Comparison of ENCODE assay signal across 2 cellular contexts in the genomic region with DNA sequence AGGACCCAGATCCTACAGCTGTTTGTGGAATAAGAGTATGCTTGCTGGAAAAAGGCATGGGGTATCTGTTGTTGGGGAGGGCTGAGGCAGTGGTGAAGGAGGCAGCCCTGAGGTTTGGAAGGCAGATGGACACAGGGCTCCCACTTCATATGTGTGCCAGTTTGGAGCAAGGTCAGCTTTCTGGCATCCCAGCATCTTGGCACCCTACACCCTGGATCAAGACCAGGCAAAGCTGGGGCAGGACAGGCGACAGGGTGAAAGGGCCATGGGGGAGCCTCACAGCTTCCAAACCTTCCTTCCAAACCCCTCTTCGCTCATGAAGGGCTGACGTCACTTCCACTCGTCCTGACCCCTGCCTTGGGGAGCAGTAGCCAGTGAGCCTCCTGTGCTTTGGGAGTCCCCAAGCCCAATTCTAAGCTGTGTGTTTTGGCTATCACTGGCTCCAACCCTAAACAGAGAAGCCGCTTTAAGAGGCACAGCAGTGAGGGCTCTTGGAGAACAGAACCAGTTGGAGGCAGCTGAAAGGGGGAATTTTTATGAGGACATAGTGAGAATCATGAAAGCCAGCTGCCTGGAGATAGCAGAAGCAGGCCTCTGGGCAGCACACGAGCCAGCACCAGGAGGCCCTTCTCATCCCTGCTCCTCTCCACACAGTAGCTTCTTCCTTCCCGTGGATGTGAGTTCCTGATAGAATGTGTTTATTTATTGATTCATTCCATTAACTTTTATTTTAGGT.
A peak's percentile ranks its signal among the peaks of the same experiment; 100 is the strongest.
TF ChIP-seq lines count a peak whose summit lies in the region.

No MANE protein-coding gene starts in this region.

TF ChIP-seq in HepG2, 621 proteins besides CTCF, POLR2A, EP300 and RAD21:
- no peak for TF ChIP-seq ELF4 (CRISPR knock-in tag; IDR thresholded peaks at IDR 0.05; ENCODE audit: borderline replicate concordance)
- no peak for TF ChIP-seq ERF (CRISPR knock-in tag; IDR thresholded peaks at IDR 0.05)
- peak; percentile 86 for TF ChIP-seq CREB1 (IDR thresholded peaks at IDR 0.05)
- no peak for TF ChIP-seq CREB1 (CRISPR knock-in tag; IDR thresholded peaks at IDR 0.05)

TF ChIP-seq in H1, 55 proteins besides CTCF, POLR2A, EP300 and RAD21:
- TF ChIP-seq, protein P1, sequence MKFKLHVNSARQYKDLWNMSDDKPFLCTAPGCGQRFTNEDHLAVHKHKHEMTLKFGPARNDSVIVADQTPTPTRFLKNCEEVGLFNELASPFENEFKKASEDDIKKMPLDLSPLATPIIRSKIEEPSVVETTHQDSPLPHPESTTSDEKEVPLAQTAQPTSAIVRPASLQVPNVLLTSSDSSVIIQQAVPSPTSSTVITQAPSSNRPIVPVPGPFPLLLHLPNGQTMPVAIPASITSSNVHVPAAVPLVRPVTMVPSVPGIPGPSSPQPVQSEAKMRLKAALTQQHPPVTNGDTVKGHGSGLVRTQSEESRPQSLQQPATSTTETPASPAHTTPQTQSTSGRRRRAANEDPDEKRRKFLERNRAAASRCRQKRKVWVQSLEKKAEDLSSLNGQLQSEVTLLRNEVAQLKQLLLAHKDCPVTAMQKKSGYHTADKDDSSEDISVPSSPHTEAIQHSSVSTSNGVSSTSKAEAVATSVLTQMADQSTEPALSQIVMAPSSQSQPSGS (IDR thresholded peaks at IDR 0.05; ENCODE audit: low read length): no peak
- TF ChIP-seq CHD2 (IDR thresholded peaks at IDR 0.05; ENCODE audit: low read length): no peak
- no peak for TF ChIP-seq JUND (IDR thresholded peaks at IDR 0.05; ENCODE audit: low read length)
- no peak for TF ChIP-seq KDM4A (IDR thresholded peaks at IDR 0.05; ENCODE audit: low read depth, low read length, severe bottlenecking)
- no peak for TF ChIP-seq TAF1 (IDR thresholded peaks at IDR 0.05; ENCODE audit: low read depth, low read length)
- no peak for TF ChIP-seq YY1 (IDR thresholded peaks at IDR 0.05; ENCODE audit: low read depth, low read length)
- TF ChIP-seq KDM5A (IDR thresholded peaks at IDR 0.05; ENCODE audit: low read length): no peak
- TF ChIP-seq TCF12 (IDR thresholded peaks at IDR 0.05; ENCODE audit: low read depth, low read length): no peak
- no peak for TF ChIP-seq SP1 (IDR thresholded peaks at IDR 0.05; ENCODE audit: low read depth, low read length)
TF ChIP-seq in H1: peak in this region for 0.
